In genomic region chr11:11170352-11171084, GRCh38 we compare ENCODE assay signal across 21 cellular contexts.
A peak's percentile ranks its signal among the peaks of the same experiment; 100 is the strongest.
DNase-seq lines count a peak whose midpoint lies in the region; ATAC-seq, FAIRE-seq and TF ChIP-seq lines count a peak whose summit lies in the region.
"Had no signal": no experiment of that assay in that cellular context is flagged by ENCODE, and none has a peak within 500 bp of the region (broad histone marks: within the 10 kb centered on the region; RNA-seq: fewer than 3 reads in every experiment).

No MANE protein-coding gene starts in this region.

- no peak for TF ChIP-seq CTCF in GM12878 (IDR thresholded peaks at IDR 0.05 in 2 of 3, conservative IDR thresholded peaks at IDR 0.05 in 1 of 3; ENCODE audit: control insufficient read depth in 2 of 3, extremely low read depth in 1 of 3, insufficient read depth in 1 of 3, low read depth in 3 of 3, low read length in 3 of 3)

- TF ChIP-seq POLR2A in GM12878 (IDR thresholded peaks at IDR 0.05; ENCODE audit: low read depth, low read length) = no peak

- H3K27ac ChIP-seq in GM12878 (ENCODE audit: control insufficient read depth, insufficient read depth) (peak overlapping the region; percentile 25), skeletal muscle tissue (ENCODE audit: low read depth, low read length) (peak overlapping the region; percentile 79)

- no TSS peak for BruUV-seq in GM12878 (replicated peaks; lab: Mats Ljungman, UMichigan)

- FAIRE-seq in GM12878 (lab: Jason Lieb, UNC) = no peak
- FAIRE-seq: kidney had no signal

- DNase-seq in GM12878 (ENCODE audit: low read depth, low spot score) = peak; percentile 39
- DNase-seq in stimulated activated CD4-positive, alpha-beta T cell treated with anti-CD3 and anti-CD28 coated beads, Interleukin-2, amount 100 ng/mL, for 24 hours = no peak
- DNase-seq: activated CD4-positive, alpha-beta T cell treated with anti-CD3 and anti-CD28 coated beads, Interleukin-2, amount 50 U/mL, for 1 hour; CD8-positive, alpha-beta memory T cell; cerebellar nuclear complex; foreskin melanocyte; HCEC 1CT; kidney; mammary epithelial cell; naive B cell; NCI-H1694 treated with DMSO at 0.1 percent for 48 hours; NCI-H82; occipital lobe; PC-3; right cardiac atrium; SIG-M5 had no signal

- H3K4me1 ChIP-seq in GM12878 (ENCODE audit: control insufficient read depth, insufficient read depth, low read length) (peaks cover 33% of the 10 kb centered on the region), skeletal muscle tissue (ENCODE audit: control insufficient read depth in 3 of 3, insufficient read depth in 3 of 3, low read length in 3 of 3) (peaks cover 6 to 23% (median 22%) of the 10 kb centered on the region in 3 donors)

- H3K4me3 ChIP-seq in GM12878 = no peak overlapping the region
- H3K4me3 ChIP-seq in skeletal muscle tissue (ENCODE audit: low read length in 3 of 3) = no peak overlapping the region

- peak; percentile 29 for ATAC-seq in GM18868 (IDR thresholded peaks at IDR 0.05; ENCODE audit: unreplicated experiment)
- peak; percentile 35 for ATAC-seq in HG02610 (IDR thresholded peaks at IDR 0.05; ENCODE audit: unreplicated experiment)
- peak; percentile 47 for ATAC-seq in GM12878
- ATAC-seq in HG02840 (IDR thresholded peaks at IDR 0.05; ENCODE audit: low FRiP score, unreplicated experiment) = no peak
- no peak for ATAC-seq in HG03571 (IDR thresholded peaks at IDR 0.05; ENCODE audit: unreplicated experiment)
- ATAC-seq: PC-3 had no signal

- H3K9me3 ChIP-seq in GM12878 (replicated peaks; ENCODE audit: control insufficient read depth, insufficient read depth, low read length) = no peaks in the 10 kb centered on the region
- H3K9me3 ChIP-seq in skeletal muscle tissue (ENCODE audit: control insufficient read depth in 3 of 3, low read length in 3 of 3) = no peaks in the 10 kb centered on the region

- H3K4me2 ChIP-seq in GM12878 (ENCODE audit: control insufficient read depth, insufficient read depth) = no peak overlapping the region

- no peaks in the 10 kb centered on the region for H4K20me1 ChIP-seq in GM12878 (ENCODE audit: control insufficient read depth, insufficient read depth)

- no peaks in the 10 kb centered on the region for H3K79me2 ChIP-seq in GM12878 (ENCODE audit: control insufficient read depth, insufficient read depth, low read length)

- SMC1A ChIA-PET in GM12878 (lab: Charles Lee; ENCODE audit: uncharacterized antibody, unreplicated experiment) = interaction anchor here (0.6 to 1.5 kb wide), 11 partner anchors 8 to 295 kb away, joined by 3 to 9 read pairs (median 3); no protein-coding TSS in a partner anchor

- POLR2A ChIA-PET in GM12878 (lab: Charles Lee) = interaction anchor here (1.1 kb wide), 1 partner anchor 80 kb away, joined by 4 read pairs; no protein-coding TSS in a partner anchor

- H3K9ac ChIP-seq in GM12878 (ENCODE audit: control insufficient read depth, insufficient read depth, low read length) = no peak overlapping the region
- H3K9ac ChIP-seq in skeletal muscle tissue (ENCODE audit: low read depth in 1 of 3, low read length in 3 of 3) = peak overlapping the region in 1 of 3 donors; percentile 28

- CTCF ChIA-PET in GM12878 (lab: Yijun Ruan, JAX) = interaction anchor here (1.2 to 3.2 kb wide), 4 partner anchors 13 to 133 kb away, joined by 3 to 19 read pairs (median 6); no protein-coding TSS in a partner anchor

- H2AFZ ChIP-seq in GM12878 (ENCODE audit: control insufficient read depth, low read depth, low read length) = no peak overlapping the region

- intact Hi-C loops in GM12878 (cut with micrococcal nuclease; ENCODE audit: unreplicated experiment) = no loop called here

- H3K36me3 ChIP-seq in GM12878 (ENCODE audit: control insufficient read depth in 2 of 2, insufficient read depth in 2 of 2, low read length in 1 of 2) (no peaks in the 10 kb centered on the region), skeletal muscle tissue (ENCODE audit: control insufficient read depth in 3 of 3, insufficient read depth in 3 of 3, low read length in 3 of 3) (no peaks in the 10 kb centered on the region)

- RAD21 ChIA-PET in GM12878 (lab: Charles Lee; ENCODE audit: unreplicated experiment) = interaction anchor here (1.1 to 1.8 kb wide), 3 partner anchors 11 to 93 kb away, joined by 3 to 7 read pairs (median 3); no protein-coding TSS in a partner anchor

- 6% methylated on average over 2 of the region's 2 CpGs for WGBS in GM12878 (ENCODE audit: insufficient coverage, insufficient replicate concordance, low lambda C conversion rate, missing lambda C conversion rate)

- in situ Hi-C loops in GM12878 (cut with MboI) = no loop called here

- TF ChIP-seq RAD21 in GM12878 (IDR thresholded peaks at IDR 0.05; ENCODE audit: insufficient read depth, low read depth, low read length) = no peak

- no peak for TF ChIP-seq EP300 in GM12878 (IDR thresholded peaks at IDR 0.05; ENCODE audit: borderline replicate concordance in 1 of 2, control insufficient read depth in 1 of 2, low read depth in 2 of 2, low read length in 2 of 2)

- H3K27me3 ChIP-seq in GM12878 (replicated peaks in 1 of 2; ENCODE audit: control insufficient read depth in 2 of 2, insufficient read depth in 2 of 2, low read length in 1 of 2) (no peaks in the 10 kb centered on the region), skeletal muscle tissue (ENCODE audit: control insufficient read depth in 3 of 3, insufficient read depth in 3 of 3, low read length in 3 of 3) (no peaks in the 10 kb centered on the region)

TF ChIP-seq in GM12878, 131 proteins besides CTCF, POLR2A, EP300 and RAD21:
- no peak for TF ChIP-seq SMC3 (IDR thresholded peaks at IDR 0.05; ENCODE audit: borderline replicate concordance, low read length)
- TF ChIP-seq SUZ12 (IDR thresholded peaks at IDR 0.05; ENCODE audit: unreplicated experiment) = no peak
- peak; percentile 16 for TF ChIP-seq RUNX3 (IDR thresholded peaks at IDR 0.05; ENCODE audit: low read length)
- TF ChIP-seq ZNF207 (IDR thresholded peaks at IDR 0.05; ENCODE audit: borderline replicate concordance) = no peak
- peak; percentile 24; the same call in 1 of the 2 replicates for TF ChIP-seq RAD51 (IDR thresholded peaks at IDR 0.05)
- TF ChIP-seq NR2C2 (IDR thresholded peaks at IDR 0.05; ENCODE audit: borderline replicate concordance, control insufficient read depth, insufficient read length, low read depth) = no peak
- TF ChIP-seq CUX1 (IDR thresholded peaks at IDR 0.05; ENCODE audit: insufficient replicate concordance, low read depth, low read length) = no peak
- no peak for TF ChIP-seq ZBTB33 (IDR thresholded peaks at IDR 0.05)

Comparison
In these comparisons a context has a peak if more than half of its experiments do, and no peak if none do; other contexts are left out.
1. ATAC-seq: peak in GM18868 (single experiment), HG02610 (single experiment) and GM12878 (single experiment); none in HG02840 (single experiment) and HG03571 (single experiment).